Comparison of ENCODE assay signal across 8 cellular contexts in genomic region chr20:36773548-36774242, GRCh38. TPM values are rescaled to one million over a fixed set of nuclear protein-coding genes. Genes with fewer than 3 reads are reported as not detected.
DNase-seq lines count a peak whose midpoint lies in the region; ATAC-seq, FAIRE-seq and TF ChIP-seq lines count a peak whose summit lies in the region.

Gene DSN1, minus strand, starts transcription at chr20:36773763. Its CDS starts 2,305 bp downstream, at chr20:36771458.

- peak within 1 kb of the TSS; percentile 100 for H3K27ac Mint-ChIP-seq in activated naive CD8-positive, alpha-beta T cell treated with anti-CD3 and anti-CD28 coated beads, Interleukin-2, amount 50 U/mL, for 24 hours

- WGBS in tibial nerve, 2 donors: 0% methylated on average over 3 to 56 of the region's 65 CpGs

- no peaks in the 10 kb centered on the region for H3K4me1 ChIP-seq in cardiac muscle cell (ENCODE audit: low read depth)
- peaks cover 6% of the 10 kb centered on the region for H3K4me1 ChIP-seq in parathyroid adenoma
- H3K4me1 ChIP-seq in tibial nerve: peaks cover 0 to 45% (median 11%) of the 10 kb centered on the region in 4 donors

- H3K4me1 Mint-ChIP-seq in activated naive CD8-positive, alpha-beta T cell treated with anti-CD3 and anti-CD28 coated beads, Interleukin-2, amount 50 U/mL, for 24 hours: peaks cover 27% of the 10 kb centered on the region

- H3K27me3 ChIP-seq in cardiac muscle cell (no peaks in the 10 kb centered on the region), parathyroid adenoma (ENCODE audit: control insufficient read depth, insufficient read depth, low read length) (no peaks in the 10 kb centered on the region), tibial nerve (no peaks in the 10 kb centered on the region)

- peaks cover 10% of the 10 kb centered on the region for H3K36me3 Mint-ChIP-seq in activated naive CD8-positive, alpha-beta T cell treated with anti-CD3 and anti-CD28 coated beads, Interleukin-2, amount 50 U/mL, for 24 hours (ENCODE audit: low read depth)

- peaks cover 3% of the 10 kb centered on the region for H3K27me3 Mint-ChIP-seq in activated naive CD8-positive, alpha-beta T cell treated with anti-CD3 and anti-CD28 coated beads, Interleukin-2, amount 50 U/mL, for 24 hours

- peak within 1 kb of the TSS; percentile 97 for H3K9ac ChIP-seq in parathyroid adenoma

- H3K79me2 ChIP-seq in parathyroid adenoma: peaks cover 4% of the 10 kb centered on the region

- H3K36me3 ChIP-seq in cardiac muscle cell (no peaks in the 10 kb centered on the region), parathyroid adenoma (ENCODE audit: control insufficient read depth, insufficient read depth, low read length) (no peaks in the 10 kb centered on the region), tibial nerve (peaks cover 0 to 11% (median 0%) of the 10 kb centered on the region in 3 donors)

- FAIRE-seq in GM12891 (lab: Jason Lieb, UNC): peak; percentile 99

- peak; percentile 62 to 94 for TF ChIP-seq EP300 in tibial nerve (IDR thresholded peaks at IDR 0.05)

- peak; percentile 88 for ATAC-seq in HG02798 (IDR thresholded peaks at IDR 0.05; ENCODE audit: poor library complexity, unreplicated experiment)
- peak; percentile 93 for ATAC-seq in activated naive CD8-positive, alpha-beta T cell treated with anti-CD3 and anti-CD28 coated beads, Interleukin-2, amount 50 U/mL, for 24 hours

- peaks cover 3% of the 10 kb centered on the region for H3K9me3 Mint-ChIP-seq in activated naive CD8-positive, alpha-beta T cell treated with anti-CD3 and anti-CD28 coated beads, Interleukin-2, amount 50 U/mL, for 24 hours

- H2AFZ ChIP-seq in parathyroid adenoma: peak within 1 kb of the TSS; percentile 100

- DNase-seq in GM12891 (ENCODE audit: insufficient read length, low spot score) (peak; percentile 90), NCI-H1436 (lab: John Stamatoyannopoulos, UW) (peak; percentile 92), SW480 (ENCODE audit: low spot score) (peak; percentile 99), cardiac muscle cell (ENCODE audit: low read depth in 1 of 2, low spot score in 1 of 2) (peak; percentile 98), tibial nerve (ENCODE audit: low spot score in 2 of 2) (peak; percentile 95 to 96)
- DNase-seq in activated naive CD8-positive, alpha-beta T cell treated with anti-CD3 and anti-CD28 coated beads, Interleukin-2, amount 50 U/mL, for 24 hours: peak; percentile 100

- TF ChIP-seq CTCF in cardiac muscle cell (IDR thresholded peaks at IDR 0.05; ENCODE audit: low read depth, low read length): no peak
- TF ChIP-seq CTCF in parathyroid adenoma (IDR thresholded peaks at IDR 0.05): no peak
- no peak for TF ChIP-seq CTCF in tibial nerve (IDR thresholded peaks at IDR 0.05)

- peak; percentile 68 for TF ChIP-seq POLR2A in GM12891 (IDR thresholded peaks at IDR 0.05; ENCODE audit: low read depth, low read length)
- TF ChIP-seq POLR2A in tibial nerve (IDR thresholded peaks at IDR 0.05): peak; percentile 50 to 71

- H3K27ac ChIP-seq in cardiac muscle cell (peak within 1 kb of the TSS; percentile 84), parathyroid adenoma (peak within 1 kb of the TSS; percentile 93), tibial nerve (peak within 1 kb of the TSS; percentile 89 to 98 (median 94))

- H3K9me3 ChIP-seq in cardiac muscle cell (ENCODE audit: low read depth) (no peaks in the 10 kb centered on the region), parathyroid adenoma (ENCODE audit: control insufficient read depth, low read length) (no peaks in the 10 kb centered on the region), tibial nerve (no peaks in the 10 kb centered on the region)

- peak within 1 kb of the TSS; percentile 89 for H3K4me3 Mint-ChIP-seq in activated naive CD8-positive, alpha-beta T cell treated with anti-CD3 and anti-CD28 coated beads, Interleukin-2, amount 50 U/mL, for 24 hours

- H3K4me2 ChIP-seq in parathyroid adenoma (ENCODE audit: low read length): peak within 1 kb of the TSS; percentile 94

- H3K4me3 ChIP-seq in cardiac muscle cell (peak within 1 kb of the TSS; percentile 64), parathyroid adenoma (ENCODE audit: low read depth, low read length) (peak within 1 kb of the TSS; percentile 85), tibial nerve (peak within 1 kb of the TSS; percentile 39 to 89 (median 73))

TF ChIP-seq in GM12891, 5 proteins besides CTCF, POLR2A, EP300 and RAD21:
- TF ChIP-seq PAX5 (IDR thresholded peaks at IDR 0.05; ENCODE audit: insufficient read depth, low read length, severe bottlenecking): peak; percentile 91
- TF ChIP-seq POLR2AphosphoS5 (IDR thresholded peaks at IDR 0.05; ENCODE audit: low read depth, low read length): peak; percentile 53; the same call in 1 of the 2 replicates
- no peak for TF ChIP-seq SPI1 (IDR thresholded peaks at IDR 0.05; ENCODE audit: low read depth, low read length)
- TF ChIP-seq TAF1 (IDR thresholded peaks at IDR 0.05; ENCODE audit: low read depth, low read length): peak; percentile 25; the same call in 1 of the 2 replicates

RNA-seq across cellular contexts. Expression of gene DSN1, which starts in this region (rescaled TPM):
- 10.9 TPM for polyA plus RNA-seq in GM12891 (2012; ENCODE audit: low read depth, missing spikeins)
- total RNA-seq in cardiac muscle cell: 10.2 and 13.7 TPM in 2 replicates
- 12.4 and 18.6 TPM in 2 replicates for polyA plus RNA-seq in cardiac muscle cell
- total RNA-seq in tibial nerve: 10 to 100 TPM in 2 of 4 donors, 1 to 10 TPM in 2; 5.4 to 14.9 (median 8.6) TPM

Comparison
In these comparisons a context has a peak if more than half of its experiments do, and no peak if none do; other contexts are left out.
1. Peak in every context shown above with its lines: DNase-seq, ATAC-seq, H3K4me3 ChIP-seq and H3K27ac ChIP-seq.